In genomic region chr14:30179381-30180130, GRCh38 we compare ENCODE assay signal across 28 cellular contexts.
"Had no signal": no experiment of that assay in that cellular context is flagged by ENCODE, and none has a peak within 500 bp of the region (broad histone marks: within the 10 kb centered on the region; RNA-seq: fewer than 3 reads in every experiment).

No MANE protein-coding gene starts in this region.

- ATAC-seq: activated T-cell treated with anti-CD3 and anti-CD28 coated beads, Interleukin-2, amount 50 U/mL, for 72 hours; body of pancreas; left lung; lower lobe of right lung; right lobe of liver; stimulated activated memory B cell treated with anti-CD40 and anti-IgM and Interleukin-4, amounts not matched to agents 10 μg/mL and 1 μg/mL and 100 μg/mL, for 72 hours had no signal

- H3K36me3 ChIP-seq: adrenal gland, cardiac muscle cell, colonic mucosa, left lung, lower lobe of right lung, neutrophil, ovary, right lobe of liver, stomach, tibial nerve had no signal

- H3K4me3 ChIP-seq: adrenal gland, body of pancreas, cardiac muscle cell, colonic mucosa, dorsolateral prefrontal cortex, left lung, lower lobe of right lung, ovary, right lobe of liver, skin epidermis, stomach, tibial nerve had no signal

- H3K9me3 ChIP-seq: adrenal gland, body of pancreas, colonic mucosa, left lung, lower lobe of right lung, neutrophil, ovary, right lobe of liver, stomach had no signal

- H3K27me3 ChIP-seq: adrenal gland, body of pancreas, cardiac muscle cell, colonic mucosa, dorsolateral prefrontal cortex, left lung, neutrophil, ovary, right lobe of liver, stomach, tibial nerve had no signal

- H3K4me1 ChIP-seq: adrenal gland, body of pancreas, colonic mucosa, left lung, lower lobe of right lung, right lobe of liver, stomach had no signal

- H3K27ac ChIP-seq: adrenal gland, body of pancreas, cardiac muscle cell, colonic mucosa, dorsolateral prefrontal cortex, left lung, lower lobe of right lung, neutrophil, ovary, right lobe of liver, stomach, VCaP had no signal

- DNase-seq: activated CD4-positive, alpha-beta T cell treated with anti-CD3 and anti-CD28 coated beads for 4 hours; activated CD4-positive, alpha-beta T cell treated with anti-CD3 and anti-CD28 coated beads, Interleukin-2, amount 50 U/mL, for 4 hours; activated naive CD4-positive, alpha-beta T cell treated with Interleukin-2 at 50 U/mL for 16 hours; activated T-cell treated with anti-CD3 and anti-CD28 coated beads for 4 hours; activated T-cell treated with anti-CD3 and anti-CD28 coated beads, Interleukin-2, amount 50 U/mL, for 72 hours; adrenal gland; body of pancreas; cerebellar nuclear complex; colonic mucosa; dorsolateral prefrontal cortex; effector memory CD4-positive, alpha-beta T cell; erythroblast; glutamatergic neuron; left lung; lower lobe of right lung; ovary; right lobe of liver; stimulated activated CD4-positive, alpha-beta T cell treated with anti-CD3 and anti-CD28 coated beads, Interleukin-4, amount 100 ng/mL, for 24 hours; stimulated activated CD8-positive, alpha-beta memory T cell treated with anti-CD3 and anti-CD28 coated beads, Interleukin-4, amount 100 ng/mL, for 48 hours; stomach; SW 1271; T-helper 9 cell had no signal
